ENCODE assay signal across 17 cellular contexts in genomic region chr2:151575338-151575737, GRCh38.
DNase-seq lines count a peak whose midpoint lies in the region; ATAC-seq and TF ChIP-seq lines count a peak whose summit lies in the region.
"Had no signal": no experiment of that assay in that cellular context is flagged by ENCODE, and none has a peak within 500 bp of the region (broad histone marks: within the 10 kb centered on the region; RNA-seq: fewer than 3 reads in every experiment).

No MANE protein-coding gene starts in this region.

- no peaks in the 10 kb centered on the region for H3K27me3 ChIP-seq in MG63
- no peaks in the 10 kb centered on the region for H3K27me3 ChIP-seq in WERI-Rb-1 (ENCODE audit: insufficient read depth, low read depth, severe bottlenecking)

- H3K36me3 ChIP-seq in MG63 (no peaks in the 10 kb centered on the region), WERI-Rb-1 (no peaks in the 10 kb centered on the region)

- TF ChIP-seq CTCF in cardiac fibroblast (IDR thresholded peaks at IDR 0.05; ENCODE audit: low read depth, low read length) = no peak
- TF ChIP-seq CTCF in neural crest cell (conservative IDR thresholded peaks at IDR 0.05) = no peak
- TF ChIP-seq CTCF in WERI-Rb-1 (IDR thresholded peaks at IDR 0.05; ENCODE audit: low read depth, low read length) = no peak

- H3K4me3 ChIP-seq in MG63 = no peak overlapping the region
- no peak overlapping the region for H3K4me3 ChIP-seq in cardiac fibroblast (replicated peaks in 1 of 2; ENCODE audit: low read depth in 2 of 2, low read length in 2 of 2)
- no peak overlapping the region for H3K4me3 ChIP-seq in WERI-Rb-1 (ENCODE audit: low read depth, low read length)

- H3K36me3 Mint-ChIP-seq in neural crest cell (ENCODE audit: low read depth) = no peaks in the 10 kb centered on the region

- H3K9me3 ChIP-seq in MG63 = no peaks in the 10 kb centered on the region
- H3K9me3 ChIP-seq in WERI-Rb-1 (ENCODE audit: severe bottlenecking) = no peaks in the 10 kb centered on the region

- DNase-seq in EL = peak; percentile 17
- DNase-seq in MG63 = peak; percentile 16
- peak; percentile 14 to 32 for DNase-seq in cardiac fibroblast (ENCODE audit: low read depth in 2 of 2)
- no peak for DNase-seq in neural crest cell (ENCODE audit: low read depth, low spot score)
- no peak for DNase-seq in WERI-Rb-1
- DNase-seq in C1 segment of cervical spinal cord (lab: John Stamatoyannopoulos, UW) = no peak
- no peak for DNase-seq in GM03348 (ENCODE audit: low spot score)
- DNase-seq: activated CD4-positive, alpha-beta memory T cell treated with anti-CD3 and anti-CD28 coated beads, Interleukin-2, amount 10 ng/mL, durations not matched to agents 7 days and 5 days; effector CD8-positive, alpha-beta T cell; hypothalamus; KG1; stimulated activated CD4-positive, alpha-beta T cell treated with anti-CD3 and anti-CD28 coated beads, Interleukin-1b, Interleukin-23, amount 100 ng/mL, for 48 hours; stimulated activated naive CD8-positive, alpha-beta T cell treated with anti-CD3 and anti-CD28 coated beads, Interleukin-15, amount 100 ng/mL, for 72 hours had no signal

- H3K9me3 Mint-ChIP-seq in neural crest cell = no peaks in the 10 kb centered on the region
- H3K9me3 Mint-ChIP-seq: activated CD4-positive, alpha-beta memory T cell treated with anti-CD3 and anti-CD28 coated beads, Interleukin-2, amount 10 ng/mL, durations not matched to agents 7 days and 5 days; central memory CD8-positive, alpha-beta T cell; stimulated activated naive CD8-positive, alpha-beta T cell treated with anti-CD3 and anti-CD28 coated beads, Interleukin-15, amount 100 ng/mL, for 72 hours had no signal

- no peak for ATAC-seq in GM21576 (IDR thresholded peaks at IDR 0.05; ENCODE audit: unreplicated experiment)
- ATAC-seq: sciatic nerve; stimulated activated naive CD8-positive, alpha-beta T cell treated with anti-CD3 and anti-CD28 coated beads, Interleukin-15, amount 100 ng/mL, for 72 hours had no signal

- no peaks in the 10 kb centered on the region for H3K4me1 Mint-ChIP-seq in neural crest cell
- H3K4me1 Mint-ChIP-seq: activated CD4-positive, alpha-beta memory T cell treated with anti-CD3 and anti-CD28 coated beads, Interleukin-2, amount 10 ng/mL, durations not matched to agents 7 days and 5 days; central memory CD8-positive, alpha-beta T cell; stimulated activated naive CD8-positive, alpha-beta T cell treated with anti-CD3 and anti-CD28 coated beads, Interleukin-15, amount 100 ng/mL, for 72 hours had no signal

- no peak overlapping the region for H3K27ac ChIP-seq in WERI-Rb-1
- H3K27ac ChIP-seq: RWPE1 had no signal

- H3K4me3 Mint-ChIP-seq in neural crest cell = no peak overlapping the region
- H3K4me3 Mint-ChIP-seq: activated CD4-positive, alpha-beta memory T cell treated with anti-CD3 and anti-CD28 coated beads, Interleukin-2, amount 10 ng/mL, durations not matched to agents 7 days and 5 days; central memory CD8-positive, alpha-beta T cell; stimulated activated naive CD8-positive, alpha-beta T cell treated with anti-CD3 and anti-CD28 coated beads, Interleukin-15, amount 100 ng/mL, for 72 hours had no signal

- peak overlapping the region; percentile 3 for H3K27ac Mint-ChIP-seq in neural crest cell (ENCODE audit: unreplicated experiment)
- H3K27ac Mint-ChIP-seq: activated CD4-positive, alpha-beta memory T cell treated with anti-CD3 and anti-CD28 coated beads, Interleukin-2, amount 10 ng/mL, durations not matched to agents 7 days and 5 days; stimulated activated naive CD8-positive, alpha-beta T cell treated with anti-CD3 and anti-CD28 coated beads, Interleukin-15, amount 100 ng/mL, for 72 hours had no signal

- H3K27me3 Mint-ChIP-seq in neural crest cell (ENCODE audit: low read depth) = no peaks in the 10 kb centered on the region
- H3K27me3 Mint-ChIP-seq: activated CD4-positive, alpha-beta memory T cell treated with anti-CD3 and anti-CD28 coated beads, Interleukin-2, amount 10 ng/mL, durations not matched to agents 7 days and 5 days; central memory CD8-positive, alpha-beta T cell; stimulated activated naive CD8-positive, alpha-beta T cell treated with anti-CD3 and anti-CD28 coated beads, Interleukin-15, amount 100 ng/mL, for 72 hours had no signal

Comparison
In these comparisons a context has a peak if more than half of its experiments do, and no peak if none do; other contexts are left out.
1. DNase-seq: peak in EL (single experiment), MG63 (single experiment) and cardiac fibroblast (2 of 2); none in neural crest cell (single experiment), WERI-Rb-1 (single experiment), C1 segment of cervical spinal cord (0 of 14) and GM03348 (single experiment).